9 cellular contexts compared by ENCODE assay signal in genomic region chr18:77059294-77059916, GRCh38.
A peak's percentile ranks its signal among the peaks of the same experiment; 100 is the strongest.
DNase-seq lines count a peak whose midpoint lies in the region; ATAC-seq, FAIRE-seq and TF ChIP-seq lines count a peak whose summit lies in the region.
"Had no signal": no experiment of that assay in that cellular context is flagged by ENCODE, and none has a peak within 500 bp of the region (broad histone marks: within the 10 kb centered on the region; RNA-seq: fewer than 3 reads in every experiment).

No MANE protein-coding gene starts in this region.

- no peaks in the 10 kb centered on the region for H3K9me2 ChIP-seq in SU-DHL-6 (replicated peaks; ENCODE audit: insufficient read depth, low read length)

- peak; percentile 97 for FAIRE-seq in pancreas (lab: Jason Lieb, UNC)

- H3K4me3 ChIP-seq in SU-DHL-6 (ENCODE audit: insufficient read depth, low read length, poor library complexity, severe bottlenecking) (no peak overlapping the region), epithelial cell of esophagus (ENCODE audit: low read length) (no peak overlapping the region), pancreas (no peak overlapping the region)

- intact Hi-C loops in pancreas (cut with DNase I), result no loop called here

- H3K36me3 Mint-ChIP-seq in activated T-cell treated with anti-CD3 and anti-CD28 coated beads, Interleukin-2, amount 50 U/mL, for 72 hours (ENCODE audit: insufficient read depth in 2 of 2), result peaks cover 11 to 30% of the 10 kb centered on the region in 2 donors

- no peaks in the 10 kb centered on the region for H3K27me3 Mint-ChIP-seq in activated T-cell treated with anti-CD3 and anti-CD28 coated beads, Interleukin-2, amount 50 U/mL, for 72 hours (ENCODE audit: low read depth)

- no peaks in the 10 kb centered on the region for H3K9me3 Mint-ChIP-seq in activated T-cell treated with anti-CD3 and anti-CD28 coated beads, Interleukin-2, amount 50 U/mL, for 72 hours

- peaks cover 7% of the 10 kb centered on the region for H3K36me3 ChIP-seq in SU-DHL-6 (ENCODE audit: low read length)
- H3K36me3 ChIP-seq in pancreas, result no peaks in the 10 kb centered on the region

- peak overlapping the region; percentile 79 for H3K27ac Mint-ChIP-seq in activated T-cell treated with anti-CD3 and anti-CD28 coated beads, Interleukin-2, amount 50 U/mL, for 72 hours

- H3K4me1 ChIP-seq in pancreas, result peaks cover 0 to 23% (median 8%) of the 10 kb centered on the region in 3 donors

- H2AFZ ChIP-seq in SU-DHL-6 (ENCODE audit: low read depth, low read length, severe bottlenecking), result no peak overlapping the region

- peak overlapping the region in 1 of 2 donors; percentile 73 for H3K4me3 Mint-ChIP-seq in activated T-cell treated with anti-CD3 and anti-CD28 coated beads, Interleukin-2, amount 50 U/mL, for 72 hours

- 95 to 99% methylated on average over 2 of the region's 2 CpGs for WGBS in pancreas, 2 donors

- H3F3A ChIP-seq in SU-DHL-6 (ENCODE audit: insufficient read depth), result peaks cover 67% of the 10 kb centered on the region

- H3K9ac ChIP-seq in SU-DHL-6 (ENCODE audit: low read length), result no peak overlapping the region

- TF ChIP-seq CTCF in LNCAP (IDR thresholded peaks at IDR 0.05), result peak; percentile 56
- peak; percentile 78 for TF ChIP-seq CTCF in SU-DHL-6 (IDR thresholded peaks at IDR 0.05; ENCODE audit: insufficient read depth, low read length, poor library complexity, severe bottlenecking)
- TF ChIP-seq CTCF in epithelial cell of esophagus (IDR thresholded peaks at IDR 0.05; ENCODE audit: insufficient read depth, low read depth, low read length, missing control alignments), result peak; percentile 59
- peak; percentile 11 to 43 (median 32) for TF ChIP-seq CTCF in pancreas (IDR thresholded peaks at IDR 0.05)

- DNase-seq in activated T-cell treated with anti-CD3 and anti-CD28 coated beads, Interleukin-2, amount 50 U/mL, for 72 hours, result peak in 1 of 2 donors; percentile 45
- DNase-seq in activated T-cell treated with anti-CD3 and anti-CD28 coated beads, Interleukin-2, amount 50 U/mL, for 1 hour, result no peak
- DNase-seq in epithelial cell of esophagus (ENCODE audit: low read depth), result peak; percentile 73
- DNase-seq in pancreas, result peak in 1 of 6 donors; percentile 17
- DNase-seq in AG08395 (ENCODE audit: low spot score), result no peak
- no peak for DNase-seq in NK-92 treated with Interleukin-12 subunit alpha and Interleukin-12 subunit beta, amount 100 ng/mL, for 24 hours (lab: John Stamatoyannopoulos, UW)

- peaks cover 87% of the 10 kb centered on the region for H3K4me1 Mint-ChIP-seq in activated T-cell treated with anti-CD3 and anti-CD28 coated beads, Interleukin-2, amount 50 U/mL, for 72 hours (ENCODE audit: low read depth)

- H3K79me2 ChIP-seq in SU-DHL-6 (ENCODE audit: insufficient read depth, low read length), result peaks cover 12% of the 10 kb centered on the region; the same call in 1 of the 2 replicates

- no peak overlapping the region for H3K4me2 ChIP-seq in SU-DHL-6 (ENCODE audit: low read depth, low read length, poor library complexity, severe bottlenecking)

- H3K27me3 ChIP-seq in SU-DHL-6 (ENCODE audit: low read length), result no peaks in the 10 kb centered on the region
- no peaks in the 10 kb centered on the region for H3K27me3 ChIP-seq in pancreas

- peak overlapping the region; percentile 97; the same call in 1 of the 2 replicates for H3K27ac ChIP-seq in SU-DHL-6 (ENCODE audit: low read depth, low read length)
- H3K27ac ChIP-seq in pancreas, result no peak overlapping the region
- H3K27ac ChIP-seq: epithelial cell of prostate had no signal

- no peak for ATAC-seq in activated T-cell treated with anti-CD3 and anti-CD28 coated beads, Interleukin-2, amount 50 U/mL, for 72 hours (replicated peaks in 1 of 2)
- no peak for ATAC-seq in pancreas

- H4K20me1 ChIP-seq in SU-DHL-6 (ENCODE audit: low read depth, low read length), result no peaks in the 10 kb centered on the region

- no peaks in the 10 kb centered on the region for H3K9me3 ChIP-seq in SU-DHL-6 (ENCODE audit: insufficient read depth, low read length)
- no peaks in the 10 kb centered on the region for H3K9me3 ChIP-seq in pancreas
